In the genomic region with DNA sequence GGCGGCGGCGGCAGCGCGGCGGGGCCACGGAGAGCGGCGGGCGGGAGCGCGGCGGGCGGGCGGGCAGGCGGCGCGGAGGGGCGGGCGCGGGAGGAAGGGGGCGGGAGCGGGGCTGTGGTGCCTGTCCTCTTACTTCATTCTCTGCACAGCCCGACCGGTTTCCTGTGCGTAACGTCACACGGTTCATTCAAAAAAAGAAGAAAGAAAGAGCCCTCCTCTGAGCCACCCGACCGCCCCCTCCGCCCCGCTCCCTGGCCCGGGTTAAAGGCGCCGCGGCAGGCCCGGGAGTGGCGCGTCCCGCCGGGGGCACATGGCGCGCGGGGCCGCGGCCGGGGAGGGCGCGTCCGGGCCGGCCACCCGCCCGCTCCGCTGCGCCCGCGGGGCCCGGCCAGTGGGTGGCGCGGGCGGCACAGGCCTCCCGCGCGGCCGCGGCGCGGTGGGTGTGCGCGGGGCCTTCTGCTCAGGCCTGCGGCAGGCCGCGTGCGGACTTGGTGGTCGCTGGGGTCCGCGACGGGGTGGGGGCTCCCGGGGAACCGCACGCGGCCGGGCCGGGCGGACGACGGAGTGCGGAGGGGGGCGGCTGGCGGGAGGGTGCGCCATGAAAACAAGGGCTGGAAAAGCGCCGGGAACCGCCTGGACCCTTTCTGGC, we compare ENCODE assay signal across 8 cellular contexts. TPM values are rescaled to one million over a fixed set of nuclear protein-coding genes. Genes with fewer than 3 reads are reported as not detected.
DNase-seq lines count a peak whose midpoint lies in the region; ATAC-seq, FAIRE-seq and TF ChIP-seq lines count a peak whose summit lies in the region.

No MANE protein-coding gene starts in this region.

- H3K9me3 ChIP-seq in A673 (ENCODE audit: low read depth, low read length, poor library complexity, severe bottlenecking) (no peaks in the 10 kb centered on the region), kidney (ENCODE audit: control insufficient read depth in 1 of 2, low read length in 2 of 2) (no peaks in the 10 kb centered on the region)

- H3K27me3 ChIP-seq in A673 (replicated peaks; ENCODE audit: insufficient read depth, low read depth, low read length, poor library complexity): no peaks in the 10 kb centered on the region

- peak; percentile 33 for ATAC-seq in GM18858 (IDR thresholded peaks at IDR 0.05; ENCODE audit: unreplicated experiment)
- ATAC-seq in HG03066 (IDR thresholded peaks at IDR 0.05; ENCODE audit: low read depth, unreplicated experiment): peak; percentile 51

- CTCF ChIA-PET in A673 (lab: Charles Lee): interaction anchor here (1.0 kb wide), 1 partner anchor 185 kb away, joined by 3 read pairs; no protein-coding TSS in a partner anchor

- H3K27ac ChIP-seq in A673 (ENCODE audit: low read depth, low read length, poor library complexity, severe bottlenecking) (peak overlapping the region; percentile 89), kidney (ENCODE audit: low read depth in 2 of 2, low read length in 2 of 2) (peak overlapping the region; percentile 64 to 79)

- H3K4me3 ChIP-seq in A673 (ENCODE audit: low read depth, low read length, poor library complexity, severe bottlenecking) (peak overlapping the region; percentile 74), kidney (ENCODE audit: low read length in 2 of 2) (peak overlapping the region; percentile 61 to 66)

- POLR2A ChIA-PET in A673 (lab: Charles Lee; ENCODE audit: low non-redundant PET): no interaction called here

- peak overlapping the region; percentile 43 to 68 for H3K9ac ChIP-seq in kidney (ENCODE audit: low read length in 2 of 2)

- DNase-seq in A673 (ENCODE audit: low spot score) (peak; percentile 92), NCI-H2196 (lab: John Stamatoyannopoulos, UW; ENCODE audit: unreplicated experiment) (peak; percentile 74), kidney (peak; percentile 94)
- DNase-seq in activated CD4-positive, CD25-positive, alpha-beta regulatory T cell (lab: John Stamatoyannopoulos, UW): peak; percentile 53 to 81 (median 70)
- peak; percentile 92 for DNase-seq in central memory CD4-positive, alpha-beta T cell
- peak; percentile 69 to 76 for DNase-seq in stimulated activated CD4-positive, alpha-beta T cell treated with anti-CD3 and anti-CD28 coated beads, Interleukin-15, amount 100 ng/mL, for 48 hours (ENCODE audit: low read depth in 2 of 2)

- no TSS peak for BruUV-seq in A673 (replicated peaks; lab: Mats Ljungman, UMichigan)

- TF ChIP-seq CTCF in A673 (conservative IDR thresholded peaks at IDR 0.05; ENCODE audit: low read depth, low read length): no peak
- TF ChIP-seq CTCF in kidney (IDR thresholded peaks at IDR 0.05; ENCODE audit: borderline replicate concordance, extremely low read depth, insufficient read depth): no peak

- no peaks in the 10 kb centered on the region for H3K36me3 ChIP-seq in A673 (ENCODE audit: insufficient read depth, low read length, poor library complexity, severe bottlenecking)
- H3K36me3 ChIP-seq in kidney (ENCODE audit: control insufficient read depth in 1 of 2, insufficient read depth in 2 of 2, low read length in 2 of 2): no peaks in the 10 kb centered on the region

- no peak for FAIRE-seq in kidney (lab: Jason Lieb, UNC)

- intact Hi-C loops in A673 (cut with micrococcal nuclease; ENCODE audit: unreplicated experiment) (loop anchor here (2.0 to 5.0 kb wide), 2 partner anchors 117 to 201 kb away; no protein-coding TSS in a partner anchor), kidney (cut with DNase I) (loop anchor here (10.0 kb wide), 1 partner anchor 305 kb away; no protein-coding TSS in a partner anchor)

- H3K4me1 ChIP-seq in A673 (ENCODE audit: insufficient read depth, low read length, poor library complexity, severe bottlenecking) (peaks cover 30% of the 10 kb centered on the region), kidney (ENCODE audit: control insufficient read depth in 1 of 2, insufficient read depth in 1 of 2, low read depth in 1 of 2, low read length in 2 of 2) (peaks cover 8 to 10% of the 10 kb centered on the region in 2 donors)

RNA-seq across cellular contexts. Expression of a gene that starts 0.6 kb away (rescaled TPM):
- 19.6 and 24.9 TPM in 2 replicates for total RNA-seq in A673 (2021)
- total RNA-seq in kidney: 39.2 TPM
- polyA plus RNA-seq in kidney (ENCODE audit: insufficient read depth, low read depth, low replicate concordance): 6.0 TPM

RNA-seq across cellular contexts. Expression of a gene that starts 46.8 kb away (rescaled TPM):
- total RNA-seq in A673 (2021): 449 and 493 TPM in 2 replicates
- 73.5 TPM for total RNA-seq in kidney
- polyA plus RNA-seq in kidney (ENCODE audit: insufficient read depth, low read depth, low replicate concordance): 22.5 TPM

Comparison
In these comparisons a context has a peak if more than half of its experiments do, and no peak if none do; other contexts are left out.
1. Peak in every context shown above with its lines: DNase-seq, ATAC-seq, H3K4me3 ChIP-seq and H3K27ac ChIP-seq.